Comparison of ENCODE assay signal across 9 cellular contexts in the genomic region with DNA sequence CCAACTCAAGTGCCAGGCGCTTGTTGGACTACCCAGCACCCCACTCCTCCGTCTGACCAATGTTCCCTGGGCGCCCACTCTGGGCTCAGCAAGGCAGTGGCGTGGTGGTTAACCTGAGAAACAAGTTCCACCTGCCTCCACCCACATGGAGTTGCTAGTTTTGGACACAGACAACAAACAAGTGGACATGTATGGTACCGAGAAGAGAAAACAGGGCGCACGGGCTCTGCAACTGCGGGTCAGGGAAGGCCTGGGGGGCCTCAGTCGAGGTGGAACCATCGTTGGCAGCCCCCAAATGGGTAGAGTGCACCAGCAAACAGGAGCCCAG. TPM values are rescaled to one million over a fixed set of nuclear protein-coding genes. Genes with fewer than 3 reads are reported as not detected.
DNase-seq lines count a peak whose midpoint lies in the region; ATAC-seq and TF ChIP-seq lines count a peak whose summit lies in the region.
"Had no signal": no experiment of that assay in that cellular context is flagged by ENCODE, and none has a peak within 500 bp of the region (broad histone marks: within the 10 kb centered on the region; RNA-seq: fewer than 3 reads in every experiment).

No MANE protein-coding gene starts in this region.

- H3K9me3 ChIP-seq in CD8-positive, alpha-beta T cell (ENCODE audit: low read length): no peaks in the 10 kb centered on the region
- H3K9me3 ChIP-seq in OCI-LY7 (ENCODE audit: low read length): peaks cover 12% of the 10 kb centered on the region
- H3K9me3 ChIP-seq in psoas muscle: no peaks in the 10 kb centered on the region

- H3K4me1 ChIP-seq in CD8-positive, alpha-beta T cell (ENCODE audit: insufficient read depth, low read length): peaks cover 30% of the 10 kb centered on the region
- H3K4me1 ChIP-seq in OCI-LY7 (ENCODE audit: insufficient read depth, low read length, poor library complexity, severe bottlenecking): peaks cover 45% of the 10 kb centered on the region
- peaks cover 35% of the 10 kb centered on the region for H3K4me1 ChIP-seq in psoas muscle

- no peak for DNase-seq in CD8-positive, alpha-beta T cell
- DNase-seq in OCI-LY7 (ENCODE audit: low spot score): no peak
- DNase-seq in fibroblast of pulmonary artery (ENCODE audit: low read depth): no peak
- DNase-seq in psoas muscle: no peak
- no peak for DNase-seq in H7
- no peak for DNase-seq in UCSD-AML1 (lab: John Stamatoyannopoulos, UW; ENCODE audit: unreplicated experiment)
- DNase-seq: small intestine had no signal

- ATAC-seq in CD8-positive, alpha-beta T cell: no peak
- ATAC-seq in psoas muscle: no peak
- no peak for ATAC-seq in GM19351 (IDR thresholded peaks at IDR 0.05; ENCODE audit: unreplicated experiment)
- ATAC-seq in GM21423 (IDR thresholded peaks at IDR 0.05; ENCODE audit: unreplicated experiment): no peak

- 84 to 90% (median 88%) methylated on average over 10 of the region's 10 CpGs for WGBS in psoas muscle, 3 donors

- CTCF ChIA-PET in CD8-positive, alpha-beta T cell (lab: Charles Lee): no interaction called here
- CTCF ChIA-PET in OCI-LY7 (lab: Charles Lee; ENCODE audit: unreplicated experiment): no interaction called here

- peak overlapping the region; percentile 78 for H3K27ac Mint-ChIP-seq in CD8-positive, alpha-beta T cell

- no TSS peak for BruUV-seq in OCI-LY7 (replicated peaks; lab: Mats Ljungman, UMichigan)

- H2AFZ ChIP-seq in OCI-LY7 (ENCODE audit: low read length): no peak overlapping the region

- H3K4me3 Mint-ChIP-seq in CD8-positive, alpha-beta T cell: peak overlapping the region; percentile 82

- no peak overlapping the region for H3K4me3 ChIP-seq in CD8-positive, alpha-beta T cell (ENCODE audit: low read depth, low read length)
- H3K4me3 ChIP-seq in OCI-LY7 (ENCODE audit: low read depth, low read length, poor library complexity, severe bottlenecking) (peak overlapping the region; percentile 95), fibroblast of pulmonary artery (replicated peaks; ENCODE audit: low read depth, low read length) (peak overlapping the region; percentile 62), psoas muscle (peak overlapping the region; percentile 74), H7 (ENCODE audit: insufficient read depth, low read depth, low read length) (no peak overlapping the region)

- no peak for TF ChIP-seq CTCF in CD8-positive, alpha-beta T cell (IDR thresholded peaks at IDR 0.05)
- no peak for TF ChIP-seq CTCF in OCI-LY7 (conservative IDR thresholded peaks at IDR 0.05; ENCODE audit: low read length)
- no peak for TF ChIP-seq CTCF in fibroblast of pulmonary artery (IDR thresholded peaks at IDR 0.05; ENCODE audit: low read length, missing control alignments)
- TF ChIP-seq CTCF in psoas muscle (IDR thresholded peaks at IDR 0.05): no peak

- H4K20me1 ChIP-seq in OCI-LY7 (ENCODE audit: insufficient read depth, low read length): peaks cover 15% of the 10 kb centered on the region; the same call in 1 of the 2 replicates

- H3K9me3 Mint-ChIP-seq in CD8-positive, alpha-beta T cell: no peaks in the 10 kb centered on the region

- H3K4me1 Mint-ChIP-seq in CD8-positive, alpha-beta T cell (ENCODE audit: low read depth): peaks cover 66% of the 10 kb centered on the region

- H3K36me3 ChIP-seq in CD8-positive, alpha-beta T cell (ENCODE audit: insufficient read depth, low read length): no peaks in the 10 kb centered on the region
- peaks cover 54% of the 10 kb centered on the region for H3K36me3 ChIP-seq in OCI-LY7 (ENCODE audit: insufficient read depth, low read length)
- no peaks in the 10 kb centered on the region for H3K36me3 ChIP-seq in psoas muscle (ENCODE audit: insufficient read depth in 1 of 2, low read depth in 1 of 2)
- peaks cover 10% of the 10 kb centered on the region for H3K36me3 ChIP-seq in H7 (replicated peaks; ENCODE audit: control insufficient read depth, insufficient read depth, low read length)

- peaks cover 13% of the 10 kb centered on the region for H3K36me3 Mint-ChIP-seq in CD8-positive, alpha-beta T cell

- H3K79me2 ChIP-seq in OCI-LY7 (ENCODE audit: insufficient read depth, low read depth, low read length): peaks cover 65% of the 10 kb centered on the region

- no peak overlapping the region for H3K27ac ChIP-seq in CD8-positive, alpha-beta T cell (ENCODE audit: low read depth, low read length)
- no peak overlapping the region for H3K27ac ChIP-seq in OCI-LY7 (ENCODE audit: low read depth, low read length, poor library complexity, severe bottlenecking)
- peak overlapping the region; percentile 30 for H3K27ac ChIP-seq in psoas muscle

- no peaks in the 10 kb centered on the region for H3K27me3 ChIP-seq in CD8-positive, alpha-beta T cell (ENCODE audit: insufficient read depth, low read length)
- H3K27me3 ChIP-seq in psoas muscle (ENCODE audit: insufficient read depth in 3 of 3, low read length in 2 of 3) (peaks cover 0 to 3% (median 0%) of the 10 kb centered on the region in 3 donors), H7 (ENCODE audit: control insufficient read depth, insufficient read depth, low read length) (peaks cover 13% of the 10 kb centered on the region)

- intact Hi-C loops in CD8-positive, alpha-beta T cell (cut with DNase I, micrococcal nuclease): loop anchor here in 1 of 2 experiments (10.0 kb wide), 1 partner anchor 143 kb away; no protein-coding TSS in a partner anchor
- intact Hi-C loops in OCI-LY7 (cut with micrococcal nuclease; ENCODE audit: unreplicated experiment) (no loop called here), psoas muscle (cut with DNase I) (no loop called here)

- POLR2A ChIA-PET in CD8-positive, alpha-beta T cell (lab: Charles Lee): no interaction called here
- POLR2A ChIA-PET in OCI-LY7 (lab: Charles Lee): no interaction called here

- peak overlapping the region; percentile 78 for H3K4me2 ChIP-seq in OCI-LY7 (ENCODE audit: low read length)

- no peaks in the 10 kb centered on the region for H3K9me2 ChIP-seq in OCI-LY7 (ENCODE audit: insufficient read depth, low read length)

- H3K27me3 Mint-ChIP-seq in CD8-positive, alpha-beta T cell (ENCODE audit: low read depth): peaks cover 3% of the 10 kb centered on the region

RNA-seq across cellular contexts. Expression of a gene that starts 2.5 kb away (rescaled TPM):
- 10 to 100 TPM; 10.5 to 11.0 TPM for total RNA-seq in CD8-positive, alpha-beta T cell
- 21.6 and 30.2 TPM in 2 replicates for total RNA-seq in OCI-LY7 (2014; rRNA removed; shearing (Covaris generic))
- total RNA-seq in OCI-LY7 (2022): 29.1 and 33.0 TPM in 2 replicates
- 10 to 100 TPM; 19.1 to 22.2 (median 20.2) TPM for total RNA-seq in psoas muscle
- 10 to 100 TPM; 13.3 to 18.9 (median 15.8) TPM for polyA plus RNA-seq in psoas muscle
- 43.4 and 49.6 TPM in 2 replicates for total RNA-seq in H7 (2014; rRNA removed; shearing (Covaris generic))

RNA-seq across cellular contexts. Expression of a gene that starts 50.9 kb away (rescaled TPM):
- under 1 TPM; 0.11 to 0.24 TPM for total RNA-seq in CD8-positive, alpha-beta T cell
- total RNA-seq in OCI-LY7 (2014; rRNA removed; shearing (Covaris generic)): 0.03 and 0.05 TPM in 2 replicates
- total RNA-seq in OCI-LY7 (2022) (0.50 and 0.80 TPM in 2 replicates), psoas muscle (under 1 TPM in 3 of 4 donors, not detected in 1; 0.32 to 0.93 (median 0.77) TPM)
- polyA plus RNA-seq in psoas muscle: under 1 TPM; 0.10 to 0.28 (median 0.21) TPM
- total RNA-seq in H7 (2014; rRNA removed; shearing (Covaris generic)): 77.9 and 98.2 TPM in 2 replicates

Comparison
In these comparisons a context has a peak if more than half of its experiments do, and no peak if none do; other contexts are left out.
1. H3K4me3 ChIP-seq: peak in OCI-LY7 (single experiment), fibroblast of pulmonary artery (single experiment) and psoas muscle (single experiment); none in CD8-positive, alpha-beta T cell (single experiment) and H7 (single experiment).
2. RNA of a gene that starts 50.9 kb away (total RNA-seq): 77.9 to 98.2 TPM in H7; 0.03 to 0.80 TPM in OCI-LY7, 0.32 to 0.93 TPM in psoas muscle and 0.11 to 0.24 TPM in CD8-positive, alpha-beta T cell; every median in the first group is over 10 times any median in the second.